In genomic region chr7:27097686-27098492, GRCh38 we compare ENCODE assay signal across 1 cellular context.
TF ChIP-seq lines count a peak whose summit lies in the region.

No MANE protein-coding gene starts in this region.

TF ChIP-seq in HEK293, 187 proteins besides CTCF, POLR2A, EP300 and RAD21 (continued from another document):
- TF ChIP-seq SCRT1 (tag by site-specific recombination; IDR thresholded peaks at IDR 0.05; ENCODE audit: borderline replicate concordance) (no peak), TRIM28 (IDR thresholded peaks at IDR 0.05; ENCODE audit: borderline replicate concordance, low read length) (no peak), ZNF23 (tag by site-specific recombination; IDR thresholded peaks at IDR 0.05; ENCODE audit: borderline replicate concordance) (no peak), ZNF266 (tag by site-specific recombination; IDR thresholded peaks at IDR 0.05; ENCODE audit: low read depth) (no peak), SETDB1 (IDR thresholded peaks at IDR 0.05; ENCODE audit: insufficient read length, low read length) (no peak), ZFP37 (tag by site-specific recombination; IDR thresholded peaks at IDR 0.05) (peak; percentile 59; the same call in 1 of the 2 replicates), YY1 (tag by site-specific recombination; IDR thresholded peaks at IDR 0.05) (no peak), ZNF26 (tag by site-specific recombination; IDR thresholded peaks at IDR 0.05) (no peak), HOXA7 (CRISPR knock-in tag; IDR thresholded peaks at IDR 0.05; ENCODE audit: borderline replicate concordance) (no peak), OSR2 (tag by site-specific recombination; IDR thresholded peaks at IDR 0.05) (peak; percentile 64), ZNF701 (tag by site-specific recombination; IDR thresholded peaks at IDR 0.05) (no peak), SP2 (tag by site-specific recombination; IDR thresholded peaks at IDR 0.05) (peak; percentile 29; the same call in 1 of the 2 replicates), IKZF3 (tag by site-specific recombination; IDR thresholded peaks at IDR 0.05) (peak; percentile 42; the same call in 1 of the 2 replicates), ZNF133 (tag by site-specific recombination; IDR thresholded peaks at IDR 0.05) (no peak), ZNF548 (tag by site-specific recombination; IDR thresholded peaks at IDR 0.05) (no peak), REPIN1 (tag by site-specific recombination; IDR thresholded peaks at IDR 0.05; ENCODE audit: low read depth) (no peak), ZNF530 (tag by site-specific recombination; IDR thresholded peaks at IDR 0.05; ENCODE audit: low read depth) (no peak), ZNF114 (tag by site-specific recombination; IDR thresholded peaks at IDR 0.05) (no peak), ZNF626 (tag by site-specific recombination; IDR thresholded peaks at IDR 0.05) (no peak), ZNF473 (tag by site-specific recombination; IDR thresholded peaks at IDR 0.05) (no peak), HIC1 (tag by site-specific recombination; IDR thresholded peaks at IDR 0.05) (no peak), GLIS2 (tag by site-specific recombination; IDR thresholded peaks at IDR 0.05) (peak; percentile 70; the same call in 1 of the 2 replicates), ZNF623 (tag by site-specific recombination; IDR thresholded peaks at IDR 0.05) (no peak), ZNF514 (tag by site-specific recombination; IDR thresholded peaks at IDR 0.05) (no peak), ZNF121 (tag by site-specific recombination; IDR thresholded peaks at IDR 0.05) (no peak), ZNF335 (tag by site-specific recombination; conservative IDR thresholded peaks at IDR 0.05) (peak; percentile 97), ZBTB21 (tag by site-specific recombination; IDR thresholded peaks at IDR 0.05) (no peak), ZNF223 (tag by site-specific recombination; IDR thresholded peaks at IDR 0.05) (no peak), ZNF621 (tag by site-specific recombination; IDR thresholded peaks at IDR 0.05) (no peak), BCL11A (tag by site-specific recombination; IDR thresholded peaks at IDR 0.05; ENCODE audit: low read depth) (no peak), ZNF529 (tag by site-specific recombination; IDR thresholded peaks at IDR 0.05; ENCODE audit: insufficient replicate concordance) (no peak), SP7 (tag by site-specific recombination; IDR thresholded peaks at IDR 0.05) (no peak), ZBTB1 (tag by site-specific recombination; IDR thresholded peaks at IDR 0.05) (no peak), INSM2 (tag by site-specific recombination; IDR thresholded peaks at IDR 0.05) (no peak), ZNF571 (tag by site-specific recombination; IDR thresholded peaks at IDR 0.05) (no peak), ZNF654 (tag by site-specific recombination; IDR thresholded peaks at IDR 0.05; ENCODE audit: low read depth) (no peak), ZNF501 (tag by site-specific recombination; IDR thresholded peaks at IDR 0.05) (no peak), ZSCAN30 (tag by site-specific recombination; IDR thresholded peaks at IDR 0.05) (no peak)
- TF ChIP-seq, protein P1, sequence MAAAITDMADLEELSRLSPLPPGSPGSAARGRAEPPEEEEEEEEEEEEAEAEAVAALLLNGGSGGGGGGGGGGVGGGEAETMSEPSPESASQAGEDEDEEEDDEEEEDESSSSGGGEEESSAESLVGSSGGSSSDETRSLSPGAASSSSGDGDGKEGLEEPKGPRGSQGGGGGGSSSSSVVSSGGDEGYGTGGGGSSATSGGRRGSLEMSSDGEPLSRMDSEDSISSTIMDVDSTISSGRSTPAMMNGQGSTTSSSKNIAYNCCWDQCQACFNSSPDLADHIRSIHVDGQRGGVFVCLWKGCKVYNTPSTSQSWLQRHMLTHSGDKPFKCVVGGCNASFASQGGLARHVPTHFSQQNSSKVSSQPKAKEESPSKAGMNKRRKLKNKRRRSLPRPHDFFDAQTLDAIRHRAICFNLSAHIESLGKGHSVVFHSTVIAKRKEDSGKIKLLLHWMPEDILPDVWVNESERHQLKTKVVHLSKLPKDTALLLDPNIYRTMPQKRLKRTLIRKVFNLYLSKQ (tag by site-specific recombination; IDR thresholded peaks at IDR 0.05; ENCODE audit: borderline replicate concordance), result no peak
- TF ChIP-seq, protein P2, sequence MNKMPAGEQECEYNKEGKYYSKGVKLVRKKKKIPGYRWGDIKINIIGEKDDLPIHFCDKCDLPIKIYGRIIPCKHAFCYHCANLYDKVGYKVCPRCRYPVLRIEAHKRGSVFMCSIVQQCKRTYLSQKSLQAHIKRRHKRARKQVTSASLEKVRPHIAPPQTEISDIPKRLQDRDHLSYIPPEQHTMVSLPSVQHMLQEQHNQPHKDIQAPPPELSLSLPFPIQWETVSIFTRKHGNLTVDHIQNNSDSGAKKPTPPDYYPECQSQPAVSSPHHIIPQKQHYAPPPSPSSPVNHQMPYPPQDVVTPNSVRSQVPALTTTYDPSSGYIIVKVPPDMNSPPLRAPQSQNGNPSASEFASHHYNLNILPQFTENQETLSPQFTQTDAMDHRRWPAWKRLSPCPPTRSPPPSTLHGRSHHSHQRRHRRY (tag by site-specific recombination; IDR thresholded peaks at IDR 0.05), result no peak
- TF ChIP-seq, protein P3, sequence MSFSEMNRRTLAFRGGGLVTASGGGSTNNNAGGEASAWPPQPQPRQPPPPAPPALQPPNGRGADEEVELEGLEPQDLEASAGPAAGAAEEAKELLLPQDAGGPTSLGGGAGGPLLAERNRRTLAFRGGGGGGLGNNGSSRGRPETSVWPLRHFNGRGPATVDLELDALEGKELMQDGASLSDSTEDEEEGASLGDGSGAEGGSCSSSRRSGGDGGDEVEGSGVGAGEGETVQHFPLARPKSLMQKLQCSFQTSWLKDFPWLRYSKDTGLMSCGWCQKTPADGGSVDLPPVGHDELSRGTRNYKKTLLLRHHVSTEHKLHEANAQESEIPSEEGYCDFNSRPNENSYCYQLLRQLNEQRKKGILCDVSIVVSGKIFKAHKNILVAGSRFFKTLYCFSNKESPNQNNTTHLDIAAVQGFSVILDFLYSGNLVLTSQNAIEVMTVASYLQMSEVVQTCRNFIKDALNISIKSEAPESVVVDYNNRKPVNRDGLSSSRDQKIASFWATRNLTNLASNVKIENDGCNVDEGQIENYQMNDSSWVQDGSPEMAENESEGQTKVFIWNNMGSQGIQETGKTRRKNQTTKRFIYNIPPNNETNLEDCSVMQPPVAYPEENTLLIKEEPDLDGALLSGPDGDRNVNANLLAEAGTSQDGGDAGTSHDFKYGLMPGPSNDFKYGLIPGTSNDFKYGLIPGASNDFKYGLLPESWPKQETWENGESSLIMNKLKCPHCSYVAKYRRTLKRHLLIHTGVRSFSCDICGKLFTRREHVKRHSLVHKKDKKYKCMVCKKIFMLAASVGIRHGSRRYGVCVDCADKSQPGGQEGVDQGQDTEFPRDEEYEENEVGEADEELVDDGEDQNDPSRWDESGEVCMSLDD (tag by site-specific recombination; IDR thresholded peaks at IDR 0.05), result no peak
- TF ChIP-seq, protein P4, sequence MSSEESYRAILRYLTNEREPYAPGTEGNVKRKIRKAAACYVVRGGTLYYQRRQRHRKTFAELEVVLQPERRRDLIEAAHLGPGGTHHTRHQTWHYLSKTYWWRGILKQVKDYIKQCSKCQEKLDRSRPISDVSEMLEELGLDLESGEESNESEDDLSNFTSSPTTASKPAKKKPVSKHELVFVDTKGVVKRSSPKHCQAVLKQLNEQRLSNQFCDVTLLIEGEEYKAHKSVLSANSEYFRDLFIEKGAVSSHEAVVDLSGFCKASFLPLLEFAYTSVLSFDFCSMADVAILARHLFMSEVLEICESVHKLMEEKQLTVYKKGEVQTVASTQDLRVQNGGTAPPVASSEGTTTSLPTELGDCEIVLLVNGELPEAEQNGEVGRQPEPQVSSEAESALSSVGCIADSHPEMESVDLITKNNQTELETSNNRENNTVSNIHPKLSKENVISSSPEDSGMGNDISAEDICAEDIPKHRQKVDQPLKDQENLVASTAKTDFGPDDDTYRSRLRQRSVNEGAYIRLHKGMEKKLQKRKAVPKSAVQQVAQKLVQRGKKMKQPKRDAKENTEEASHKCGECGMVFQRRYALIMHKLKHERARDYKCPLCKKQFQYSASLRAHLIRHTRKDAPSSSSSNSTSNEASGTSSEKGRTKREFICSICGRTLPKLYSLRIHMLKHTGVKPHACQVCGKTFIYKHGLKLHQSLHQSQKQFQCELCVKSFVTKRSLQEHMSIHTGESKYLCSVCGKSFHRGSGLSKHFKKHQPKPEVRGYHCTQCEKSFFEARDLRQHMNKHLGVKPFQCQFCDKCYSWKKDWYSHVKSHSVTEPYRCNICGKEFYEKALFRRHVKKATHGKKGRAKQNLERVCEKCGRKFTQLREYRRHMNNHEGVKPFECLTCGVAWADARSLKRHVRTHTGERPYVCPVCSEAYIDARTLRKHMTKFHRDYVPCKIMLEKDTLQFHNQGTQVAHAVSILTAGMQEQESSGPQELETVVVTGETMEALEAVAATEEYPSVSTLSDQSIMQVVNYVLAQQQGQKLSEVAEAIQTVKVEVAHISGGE (tag by site-specific recombination; conservative IDR thresholded peaks at IDR 0.05; ENCODE audit: low read depth), result no peak
- TF ChIP-seq, protein P5, sequence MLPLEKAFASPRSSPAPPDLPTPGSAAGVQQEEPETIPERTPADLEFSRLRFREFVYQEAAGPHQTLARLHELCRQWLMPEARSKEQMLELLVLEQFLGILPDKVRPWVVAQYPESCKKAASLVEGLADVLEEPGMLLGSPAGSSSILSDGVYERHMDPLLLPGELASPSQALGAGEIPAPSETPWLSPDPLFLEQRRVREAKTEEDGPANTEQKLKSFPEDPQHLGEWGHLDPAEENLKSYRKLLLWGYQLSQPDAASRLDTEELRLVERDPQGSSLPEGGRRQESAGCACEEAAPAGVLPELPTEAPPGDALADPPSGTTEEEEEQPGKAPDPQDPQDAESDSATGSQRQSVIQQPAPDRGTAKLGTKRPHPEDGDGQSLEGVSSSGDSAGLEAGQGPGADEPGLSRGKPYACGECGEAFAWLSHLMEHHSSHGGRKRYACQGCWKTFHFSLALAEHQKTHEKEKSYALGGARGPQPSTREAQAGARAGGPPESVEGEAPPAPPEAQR (tag by site-specific recombination; IDR thresholded peaks at IDR 0.05), result no peak
- TF ChIP-seq, protein P6, sequence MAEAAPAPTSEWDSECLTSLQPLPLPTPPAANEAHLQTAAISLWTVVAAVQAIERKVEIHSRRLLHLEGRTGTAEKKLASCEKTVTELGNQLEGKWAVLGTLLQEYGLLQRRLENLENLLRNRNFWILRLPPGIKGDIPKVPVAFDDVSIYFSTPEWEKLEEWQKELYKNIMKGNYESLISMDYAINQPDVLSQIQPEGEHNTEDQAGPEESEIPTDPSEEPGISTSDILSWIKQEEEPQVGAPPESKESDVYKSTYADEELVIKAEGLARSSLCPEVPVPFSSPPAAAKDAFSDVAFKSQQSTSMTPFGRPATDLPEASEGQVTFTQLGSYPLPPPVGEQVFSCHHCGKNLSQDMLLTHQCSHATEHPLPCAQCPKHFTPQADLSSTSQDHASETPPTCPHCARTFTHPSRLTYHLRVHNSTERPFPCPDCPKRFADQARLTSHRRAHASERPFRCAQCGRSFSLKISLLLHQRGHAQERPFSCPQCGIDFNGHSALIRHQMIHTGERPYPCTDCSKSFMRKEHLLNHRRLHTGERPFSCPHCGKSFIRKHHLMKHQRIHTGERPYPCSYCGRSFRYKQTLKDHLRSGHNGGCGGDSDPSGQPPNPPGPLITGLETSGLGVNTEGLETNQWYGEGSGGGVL (tag by site-specific recombination; IDR thresholded peaks at IDR 0.05), result peak; percentile 50; the same call in 1 of the 2 replicates
- TF ChIP-seq, protein P7, sequence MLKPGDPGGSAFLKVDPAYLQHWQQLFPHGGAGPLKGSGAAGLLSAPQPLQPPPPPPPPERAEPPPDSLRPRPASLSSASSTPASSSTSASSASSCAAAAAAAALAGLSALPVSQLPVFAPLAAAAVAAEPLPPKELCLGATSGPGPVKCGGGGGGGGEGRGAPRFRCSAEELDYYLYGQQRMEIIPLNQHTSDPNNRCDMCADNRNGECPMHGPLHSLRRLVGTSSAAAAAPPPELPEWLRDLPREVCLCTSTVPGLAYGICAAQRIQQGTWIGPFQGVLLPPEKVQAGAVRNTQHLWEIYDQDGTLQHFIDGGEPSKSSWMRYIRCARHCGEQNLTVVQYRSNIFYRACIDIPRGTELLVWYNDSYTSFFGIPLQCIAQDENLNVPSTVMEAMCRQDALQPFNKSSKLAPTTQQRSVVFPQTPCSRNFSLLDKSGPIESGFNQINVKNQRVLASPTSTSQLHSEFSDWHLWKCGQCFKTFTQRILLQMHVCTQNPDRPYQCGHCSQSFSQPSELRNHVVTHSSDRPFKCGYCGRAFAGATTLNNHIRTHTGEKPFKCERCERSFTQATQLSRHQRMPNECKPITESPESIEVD (tag by site-specific recombination; IDR thresholded peaks at IDR 0.05), result no peak
